Comparison of ENCODE assay signal across 9 cellular contexts in genomic region chr1:84698718-84699117, GRCh38. TPM values are rescaled to one million over a fixed set of nuclear protein-coding genes. Genes with fewer than 3 reads are reported as not detected.
A peak's percentile ranks its signal among the peaks of the same experiment; 100 is the strongest.
DNase-seq lines count a peak whose midpoint lies in the region; ATAC-seq, FAIRE-seq and TF ChIP-seq lines count a peak whose summit lies in the region.
"Had no signal": no experiment of that assay in that cellular context is flagged by ENCODE, and none has a peak within 500 bp of the region (broad histone marks: within the 10 kb centered on the region; RNA-seq: fewer than 3 reads in every experiment).

No MANE protein-coding gene starts in this region.

- no TSS peak for BruUV-seq in HCT116 (replicated peaks; lab: Mats Ljungman, UMichigan)

- H3K4me3 Mint-ChIP-seq in CD8-positive, alpha-beta memory T cell = no peak overlapping the region

- intact Hi-C loops in HCT116 (cut with micrococcal nuclease) = no loop called here
- intact Hi-C loops in Right ventricle myocardium superior (cut with DNase I) = no loop called here
- intact Hi-C loops in stomach (cut with DNase I; ENCODE audit: low total_unique reads) = no loop called here

- ATAC-seq in HCT116 (peak; percentile 74), Right ventricle myocardium superior (ENCODE audit: poor library complexity) (peak; percentile 68)

- no peak for TF ChIP-seq EP300 in stomach (IDR thresholded peaks at IDR 0.05)

- H3K36me3 ChIP-seq in HCT116 (ENCODE audit: control insufficient read depth in 1 of 2, insufficient read depth in 2 of 2, low read length in 2 of 2) = no peaks in the 10 kb centered on the region
- H3K36me3 ChIP-seq in stomach = no peaks in the 10 kb centered on the region
- no peaks in the 10 kb centered on the region for H3K36me3 ChIP-seq in CD8-positive, alpha-beta memory T cell (ENCODE audit: insufficient read depth, low read length)

- H3K27ac Mint-ChIP-seq in CD8-positive, alpha-beta memory T cell = no peak overlapping the region

- H4K20me1 ChIP-seq in HCT116 (ENCODE audit: insufficient read depth) = no peaks in the 10 kb centered on the region

- TF ChIP-seq CTCF in HCT116 (IDR thresholded peaks at IDR 0.05 in 2 of 3, conservative IDR thresholded peaks at IDR 0.05 in 1 of 3; ENCODE audit: borderline replicate concordance in 1 of 3, insufficient read depth in 1 of 3, low read depth in 2 of 3, low read length in 2 of 3) (no peak), stomach (IDR thresholded peaks at IDR 0.05) (no peak)

- no peak for TF ChIP-seq POLR2A in HCT116 (IDR thresholded peaks at IDR 0.05; ENCODE audit: borderline replicate concordance, extremely low read depth, insufficient read depth, insufficient read length)
- no peak for TF ChIP-seq POLR2A in stomach (IDR thresholded peaks at IDR 0.05)
- no peak for TF ChIP-seq POLR2A in GM12892 (IDR thresholded peaks at IDR 0.05; ENCODE audit: low read depth, low read length)

- CTCF ChIA-PET in HCT116 (lab: Charles Lee) = no interaction called here
- CTCF ChIA-PET in CD8-positive, alpha-beta memory T cell (lab: Charles Lee) = interaction anchor here (1.2 kb wide), 1 partner anchor 10 kb away, joined by 4 read pairs; no protein-coding TSS in a partner anchor

- H3K9ac ChIP-seq in HCT116 (ENCODE audit: low read length) = no peak overlapping the region

- TF ChIP-seq RAD21 in HCT116 (IDR thresholded peaks at IDR 0.05; ENCODE audit: low read depth) = no peak

- H3K4me1 Mint-ChIP-seq in CD8-positive, alpha-beta memory T cell = peaks cover 3 to 8% (median 3%) of the 10 kb centered on the region in 3 donors

- WGBS in stomach, 5 donors = 53 to 83% (median 70%) methylated on average over 1 of the region's 1 CpG

- H3K9me3 ChIP-seq in HCT116 (ENCODE audit: control insufficient read depth in 1 of 2, insufficient read depth in 1 of 2, low read depth in 1 of 2, low read length in 2 of 2) (no peaks in the 10 kb centered on the region), stomach (no peaks in the 10 kb centered on the region)
- no peaks in the 10 kb centered on the region for H3K9me3 ChIP-seq in CD8-positive, alpha-beta memory T cell (ENCODE audit: low read length)

- POLR2A ChIA-PET in HCT116 (lab: Charles Lee) = no interaction called here
- POLR2A ChIA-PET in CD8-positive, alpha-beta memory T cell (lab: Charles Lee) = no interaction called here

- H3K27me3 Mint-ChIP-seq in CD8-positive, alpha-beta memory T cell = peaks cover 2 to 16% of the 10 kb centered on the region in 2 donors

- no peaks in the 10 kb centered on the region for H3K9me2 ChIP-seq in HCT116 (ENCODE audit: insufficient read depth)

- H3K27me3 ChIP-seq in HCT116 (ENCODE audit: insufficient read depth, low read length) (no peaks in the 10 kb centered on the region), stomach (no peaks in the 10 kb centered on the region)
- H3K27me3 ChIP-seq in CD8-positive, alpha-beta memory T cell (ENCODE audit: insufficient read depth, low read length, poor library complexity, severe bottlenecking) = no peaks in the 10 kb centered on the region

- H3K27ac ChIP-seq in HCT116 (ENCODE audit: low read depth, low read length) (no peak overlapping the region), stomach (peak overlapping the region; percentile 52 to 82 (median 66))
- H3K27ac ChIP-seq in CD8-positive, alpha-beta memory T cell (ENCODE audit: low read depth, low read length) = no peak overlapping the region

- peak overlapping the region; percentile 56 for H3K4me2 ChIP-seq in HCT116 (ENCODE audit: low read length)

- DNase-seq in HCT116 (ENCODE audit: low read depth, low spot score) (peak; percentile 36), T1000 (lab: John Stamatoyannopoulos, UW) (peak; percentile 9), Right ventricle myocardium superior (no peak), stomach (no peak), frontal cortex (ENCODE audit: low spot score in 2 of 2) (no peak), GM12892 (ENCODE audit: insufficient read length) (no peak)
- DNase-seq in CD8-positive, alpha-beta memory T cell = no peak
- no peak for DNase-seq in activated CD8-positive, alpha-beta memory T cell treated with anti-CD3 and anti-CD28 coated beads for 24 hours

- peaks cover 12 to 14% of the 10 kb centered on the region in 2 experiments for H3K4me1 ChIP-seq in HCT116 (ENCODE audit: control insufficient read depth in 1 of 2, insufficient read depth in 2 of 2, low read length in 2 of 2)
- H3K4me1 ChIP-seq in stomach = peaks cover 0 to 35% (median 19%) of the 10 kb centered on the region in 4 donors
- peaks cover 6% of the 10 kb centered on the region for H3K4me1 ChIP-seq in CD8-positive, alpha-beta memory T cell (ENCODE audit: insufficient read depth, low read length)

- peaks cover 0 to 4% (median 0%) of the 10 kb centered on the region in 3 donors for H3K36me3 Mint-ChIP-seq in CD8-positive, alpha-beta memory T cell

- FAIRE-seq in frontal cortex (lab: Jason Lieb, UNC) (no peak), GM12892 (lab: Jason Lieb, UNC) (no peak)
- FAIRE-seq: GM12891 had no signal

- H3K9me3 Mint-ChIP-seq in CD8-positive, alpha-beta memory T cell = no peaks in the 10 kb centered on the region

- H3K4me3 ChIP-seq in HCT116 (replicated peaks in 1 of 2; ENCODE audit: low read depth in 1 of 2, low read length in 2 of 2) (no peak overlapping the region), stomach (no peak overlapping the region)
- H3K4me3 ChIP-seq in CD8-positive, alpha-beta memory T cell (ENCODE audit: low read length) = no peak overlapping the region

- H3K79me2 ChIP-seq in HCT116 (ENCODE audit: insufficient read depth, low read length) = no peaks in the 10 kb centered on the region

- RAD21 ChIA-PET in HCT116 (lab: Charles Lee; ENCODE audit: low non-redundant PET in 1 of 2, low total read pairs in 2 of 2, uncharacterized antibody in 2 of 2, unreplicated experiment in 2 of 2) = no interaction called here

- H2AFZ ChIP-seq in HCT116 (ENCODE audit: low read depth, low read length, poor library complexity, severe bottlenecking) = peak overlapping the region; percentile 86

TF ChIP-seq in HCT116, 20 proteins besides CTCF, POLR2A, EP300 and RAD21:
- TF ChIP-seq JUND (IDR thresholded peaks at IDR 0.05) (peak; percentile 60), MAX (IDR thresholded peaks at IDR 0.05) (0 out of 2 replicates have a peak, but pooled peaks have one; percentile 13), EGR1 (IDR thresholded peaks at IDR 0.05; ENCODE audit: low read depth) (no peak), FOSL1 (IDR thresholded peaks at IDR 0.05; ENCODE audit: low read depth) (peak; percentile 61), SRF (IDR thresholded peaks at IDR 0.05; ENCODE audit: low read depth) (0 out of 2 replicates have a peak, but pooled peaks have one; percentile 6)

RNA-seq across cellular contexts. Expression of gene SSX2IP, which starts 8.5 kb away (rescaled TPM):
- total RNA-seq in HCT116 (2021; ENCODE audit: unreplicated experiment) (51.5 TPM), Right ventricle myocardium superior (10.0 TPM), stomach (10 to 100 TPM in 4 of 5 donors, 1 to 10 TPM in 1; 4.9 to 24.5 (median 17.4) TPM), frontal cortex (58.7 TPM)
- 7.4 and 13.5 TPM in 2 replicates for polyA plus RNA-seq in HCT116 (2012)
- 1 to 10 TPM; 2.6 to 4.4 (median 3.4) TPM for polyA plus RNA-seq in stomach
- 10 to 100 TPM; 10.4 to 11.4 TPM for total RNA-seq in CD8-positive, alpha-beta memory T cell
- 8.5 TPM for polyA plus RNA-seq in CD8-positive, alpha-beta memory T cell
- 4.7 TPM for polyA plus RNA-seq in GM12892 (2012; ENCODE audit: missing spikeins)

Comparison
In these comparisons a context has a peak if more than half of its experiments do, and no peak if none do; other contexts are left out.
1. DNase-seq: peak in HCT116 (single experiment) and T1000 (single experiment); none in Right ventricle myocardium superior (single experiment), stomach (single experiment), frontal cortex (0 of 2), CD8-positive, alpha-beta memory T cell (0 of 5), activated CD8-positive, alpha-beta memory T cell treated with anti-CD3 and anti-CD28 coated beads for 24 hours (single experiment) and GM12892 (single experiment).
2. H3K27ac ChIP-seq: peak in stomach (5 of 5); none in HCT116 (single experiment) and CD8-positive, alpha-beta memory T cell (single experiment).